18 cellular contexts compared by ENCODE assay signal in the genomic region with DNA sequence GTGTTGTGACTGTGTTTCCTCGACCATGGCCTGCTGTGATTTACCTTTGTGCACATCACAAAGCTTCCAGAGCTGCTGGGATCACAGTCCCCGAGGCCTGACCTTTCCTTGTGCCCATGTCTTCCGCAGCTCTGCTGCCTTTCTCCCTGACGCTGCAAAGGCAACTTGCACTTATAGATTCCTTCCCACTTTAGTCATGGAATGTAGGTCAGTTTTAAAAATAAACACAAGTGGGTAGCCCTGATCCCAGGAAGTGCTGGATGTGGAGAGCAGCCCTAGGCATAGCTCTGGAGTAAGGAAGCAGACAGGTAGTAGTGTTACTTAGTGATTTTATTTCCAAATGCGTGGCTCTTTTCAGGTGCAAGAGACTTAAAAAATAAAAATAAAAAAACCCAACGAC.
A peak's percentile ranks its signal among the peaks of the same experiment; 100 is the strongest.
DNase-seq lines count a peak whose midpoint lies in the region; ATAC-seq and TF ChIP-seq lines count a peak whose summit lies in the region.
"Had no signal": no experiment of that assay in that cellular context is flagged by ENCODE, and none has a peak within 500 bp of the region (broad histone marks: within the 10 kb centered on the region; RNA-seq: fewer than 3 reads in every experiment).

No MANE protein-coding gene starts in this region.

- TF ChIP-seq EP300 in esophagus muscularis mucosa (IDR thresholded peaks at IDR 0.05): no peak

- ATAC-seq in upper lobe of right lung: peak; percentile 91
- ATAC-seq in HG03039 (IDR thresholded peaks at IDR 0.05; ENCODE audit: unreplicated experiment): no peak
- ATAC-seq: effector memory CD8-positive, alpha-beta T cell had no signal

- H3K9me3 ChIP-seq in SJSA1 (replicated peaks) (no peaks in the 10 kb centered on the region; the same call in 1 of the 2 replicates), esophagus muscularis mucosa (no peaks in the 10 kb centered on the region), mesenchymal stem cell (ENCODE audit: control insufficient read depth, low read length) (peaks cover 14% of the 10 kb centered on the region), upper lobe of right lung (no peaks in the 10 kb centered on the region)
- H3K9me3 ChIP-seq: ovary, testis had no signal

- H3K14ac ChIP-seq in mesenchymal stem cell (ENCODE audit: low read length in 2 of 2): no peak overlapping the region

- intact Hi-C loops in esophagus muscularis mucosa (cut with DNase I): no loop called here
- intact Hi-C loops in upper lobe of right lung (cut with DNase I): no loop called here

- no peak overlapping the region for H3K23ac ChIP-seq in mesenchymal stem cell (ENCODE audit: low read length in 2 of 2)

- no peak overlapping the region for H3K4me2 ChIP-seq in mesenchymal stem cell (ENCODE audit: low read length, poor library complexity, severe bottlenecking)

- DNase-seq in SJSA1 (ENCODE audit: low read depth in 1 of 2, low spot score in 2 of 2) (peak in 1 of 2 experiments; percentile 21), esophagus muscularis mucosa (ENCODE audit: extremely low spot score) (no peak), mesenchymal stem cell (no peak), upper lobe of right lung (no peak), NCI-H1105 treated with DMSO at 0.1 percent for 48 hours (lab: John Stamatoyannopoulos, UW) (no peak)
- no peak for DNase-seq in activated T-cell treated with anti-CD3 and anti-CD28 coated beads, Interleukin-2, amount 50 U/mL, for 24 hours
- DNase-seq: activated CD4-positive, alpha-beta T cell treated with anti-CD3 and anti-CD28 coated beads, Interleukin-2, amount 50 U/mL, for 1 hour; activated naive CD4-positive, alpha-beta T cell treated with anti-CD3 and anti-CD28 coated beads, Interleukin-2, amount 50 U/mL, for 16 hours; effector memory CD8-positive, alpha-beta T cell; hippocampal formation; kidney glomerular epithelial cell; NCI-H2171; NCI-H774; ovary; testis had no signal

- H3K9me3 Mint-ChIP-seq in activated T-cell treated with anti-CD3 and anti-CD28 coated beads, Interleukin-2, amount 50 U/mL, for 24 hours: peaks cover 3% of the 10 kb centered on the region

- H3K36me3 Mint-ChIP-seq in activated T-cell treated with anti-CD3 and anti-CD28 coated beads, Interleukin-2, amount 50 U/mL, for 24 hours (ENCODE audit: low read depth): no peaks in the 10 kb centered on the region

- H3K27me3 ChIP-seq in SJSA1 (replicated peaks): no peaks in the 10 kb centered on the region
- no peaks in the 10 kb centered on the region for H3K27me3 ChIP-seq in esophagus muscularis mucosa
- H3K27me3 ChIP-seq in mesenchymal stem cell (ENCODE audit: control insufficient read depth in 1 of 2, insufficient read depth in 1 of 2, low read length in 2 of 2): no peaks in the 10 kb centered on the region
- no peaks in the 10 kb centered on the region for H3K27me3 ChIP-seq in upper lobe of right lung
- H3K27me3 ChIP-seq: ovary, testis had no signal

- H2BK5ac ChIP-seq in mesenchymal stem cell (ENCODE audit: low read depth, low read length, poor library complexity, severe bottlenecking): no peak overlapping the region

- H3K4me3 Mint-ChIP-seq in activated T-cell treated with anti-CD3 and anti-CD28 coated beads, Interleukin-2, amount 50 U/mL, for 24 hours: no peak overlapping the region
- H3K4me3 Mint-ChIP-seq: central memory CD8-positive, alpha-beta T cell; effector memory CD8-positive, alpha-beta T cell had no signal

- 39% methylated on average over 6 of the region's 6 CpGs for WGBS in esophagus muscularis mucosa
- 51% methylated on average over 6 of the region's 6 CpGs for WGBS in mesenchymal stem cell

- H3K36me3 ChIP-seq in SJSA1 (no peaks in the 10 kb centered on the region), esophagus muscularis mucosa (no peaks in the 10 kb centered on the region), mesenchymal stem cell (ENCODE audit: control insufficient read depth in 1 of 2, insufficient read depth in 2 of 2, low read depth in 1 of 2, low read length in 2 of 2) (no peaks in the 10 kb centered on the region), upper lobe of right lung (no peaks in the 10 kb centered on the region)
- H3K36me3 ChIP-seq: ovary had no signal

- H3K27ac Mint-ChIP-seq in activated T-cell treated with anti-CD3 and anti-CD28 coated beads, Interleukin-2, amount 50 U/mL, for 24 hours: no peak overlapping the region
- H3K27ac Mint-ChIP-seq: effector memory CD8-positive, alpha-beta T cell had no signal

- H4K8ac ChIP-seq in mesenchymal stem cell (ENCODE audit: low read length): no peak overlapping the region

- TF ChIP-seq POLR2A in esophagus muscularis mucosa (IDR thresholded peaks at IDR 0.05; ENCODE audit: low read depth): no peak

- no peaks in the 10 kb centered on the region for H3K27me3 Mint-ChIP-seq in activated T-cell treated with anti-CD3 and anti-CD28 coated beads, Interleukin-2, amount 50 U/mL, for 24 hours
- H3K27me3 Mint-ChIP-seq: central memory CD8-positive, alpha-beta T cell; effector memory CD8-positive, alpha-beta T cell had no signal

- H3K4me3 ChIP-seq in SJSA1: no peak overlapping the region
- no peak overlapping the region for H3K4me3 ChIP-seq in esophagus muscularis mucosa
- H3K4me3 ChIP-seq in mesenchymal stem cell (ENCODE audit: insufficient read depth in 1 of 2, low read depth in 1 of 2, low read length in 2 of 2): no peak overlapping the region
- H3K4me3 ChIP-seq in upper lobe of right lung: no peak overlapping the region
- H3K4me3 ChIP-seq: ovary, skin epidermis, testis had no signal

- H2BK120ac ChIP-seq in mesenchymal stem cell (ENCODE audit: low read depth, low read length): no peak overlapping the region

- no peak overlapping the region for H4K91ac ChIP-seq in mesenchymal stem cell (ENCODE audit: low read length)

- H3K79me1 ChIP-seq in mesenchymal stem cell (replicated peaks; ENCODE audit: low read length, poor library complexity, severe bottlenecking): no peaks in the 10 kb centered on the region

- TF ChIP-seq CTCF in esophagus muscularis mucosa (IDR thresholded peaks at IDR 0.05) (no peak), upper lobe of right lung (IDR thresholded peaks at IDR 0.05) (no peak)

- H3K4me1 Mint-ChIP-seq in activated T-cell treated with anti-CD3 and anti-CD28 coated beads, Interleukin-2, amount 50 U/mL, for 24 hours (ENCODE audit: low read depth): no peaks in the 10 kb centered on the region
- H3K4me1 Mint-ChIP-seq: central memory CD8-positive, alpha-beta T cell had no signal

- H2AFZ ChIP-seq in mesenchymal stem cell (ENCODE audit: low read depth, low read length): no peak overlapping the region

- no peak overlapping the region for H2BK15ac ChIP-seq in mesenchymal stem cell (ENCODE audit: low read depth, poor library complexity, severe bottlenecking)

- H3K4me1 ChIP-seq in SJSA1 (replicated peaks): peaks cover 3% of the 10 kb centered on the region; the same call in 1 of the 2 replicates
- H3K4me1 ChIP-seq in esophagus muscularis mucosa: peaks cover 3 to 27% (median 18%) of the 10 kb centered on the region in 4 donors
- peaks cover 3% of the 10 kb centered on the region for H3K4me1 ChIP-seq in mesenchymal stem cell (ENCODE audit: control insufficient read depth, insufficient read depth, low read depth, low read length)
- H3K4me1 ChIP-seq in upper lobe of right lung: no peaks in the 10 kb centered on the region
- H3K4me1 ChIP-seq: testis had no signal

- H2BK12ac ChIP-seq in mesenchymal stem cell (ENCODE audit: low read length in 2 of 2): no peak overlapping the region

- H3K18ac ChIP-seq in mesenchymal stem cell (ENCODE audit: low read depth in 1 of 2, low read length in 2 of 2): no peak overlapping the region

- no peak overlapping the region for H3K9ac ChIP-seq in mesenchymal stem cell (ENCODE audit: low read length)

- no peak overlapping the region for H2AK5ac ChIP-seq in mesenchymal stem cell (ENCODE audit: low read length, severe bottlenecking)

- H3K27ac ChIP-seq in SJSA1: peak overlapping the region; percentile 21
- peak overlapping the region; percentile 31 to 69 (median 38) for H3K27ac ChIP-seq in esophagus muscularis mucosa (replicated peaks in 1 of 4)
- H3K27ac ChIP-seq in mesenchymal stem cell (ENCODE audit: low read length, poor library complexity, severe bottlenecking): peak overlapping the region; percentile 49
- no peak overlapping the region for H3K27ac ChIP-seq in upper lobe of right lung
- H3K27ac ChIP-seq: ovary, skin epidermis, testis had no signal

- H3K4ac ChIP-seq in mesenchymal stem cell (ENCODE audit: low read depth in 1 of 2, low read length in 2 of 2): no peak overlapping the region
